Comparison of ENCODE assay signal across 1 cellular context in genomic region chr2:20247084-20247483, GRCh38.
TF ChIP-seq lines count a peak whose summit lies in the region.

No MANE protein-coding gene starts in this region.

TF ChIP-seq in WTC11, 78 proteins besides CTCF, POLR2A, EP300 and RAD21:
- TF ChIP-seq ZNF281 (CRISPR knock-in tag; IDR thresholded peaks at IDR 0.05) (no peak), TCF7 (CRISPR knock-in tag; IDR thresholded peaks at IDR 0.05; ENCODE audit: low read depth) (no peak), ESRRA (CRISPR knock-in tag; IDR thresholded peaks at IDR 0.05; ENCODE audit: borderline replicate concordance) (no peak), RORB (CRISPR knock-in tag; IDR thresholded peaks at IDR 0.05) (no peak), USF2 (CRISPR knock-in tag; IDR thresholded peaks at IDR 0.05) (no peak), NR2C2 (CRISPR knock-in tag; IDR thresholded peaks at IDR 0.05) (no peak), GTF2I (CRISPR knock-in tag; conservative IDR thresholded peaks at IDR 0.05) (no peak), CREB1 (CRISPR knock-in tag; IDR thresholded peaks at IDR 0.05) (no peak), FOXP4 (CRISPR knock-in tag; IDR thresholded peaks at IDR 0.05) (no peak)
TF ChIP-seq in WTC11: peak in this region for 0.
